ENCODE assay signal across 29 cellular contexts in genomic region chr12:33690562-33690961, GRCh38.
"Had no signal": no experiment of that assay in that cellular context is flagged by ENCODE, and none has a peak within 500 bp of the region (broad histone marks: within the 10 kb centered on the region; RNA-seq: fewer than 3 reads in every experiment).

No MANE protein-coding gene starts in this region.

- H3K4me3 ChIP-seq: stomach, suprapubic skin, testis, thoracic aorta, thyroid gland, tibial artery, tibial nerve, transverse colon, upper lobe of left lung, upper lobe of right lung, uterus, vagina had no signal

- H3K9me3 Mint-ChIP-seq: type B pancreatic cell had no signal

- H3K27ac Mint-ChIP-seq: stimulated activated effector memory CD8-positive, alpha-beta T cell treated with anti-CD3 and anti-CD28 coated beads, Interleukin-12 subunit alpha, Interleukin-12 subunit beta, amount 100 ng/mL, for 72 hours; stimulated activated memory B cell treated with anti-CD40 and anti-IgM and Interleukin-4, amounts not matched to agents 10 μg/mL and 1 μg/mL and 100 μg/mL, for 72 hours; stimulated activated naive B cell treated with anti-CD40 and anti-IgM and Interleukin-4, amounts not matched to agents 10 μg/mL and 1 μg/mL and 100 μg/mL, for 72 hours; stimulated activated naive CD8-positive, alpha-beta T cell treated with anti-CD3 and anti-CD28 coated beads, Interleukin-15, amount 100 ng/mL, for 72 hours; stimulated activated naive CD8-positive, alpha-beta T cell treated with anti-CD3 and anti-CD28 coated beads, Interleukin-15, Interleukin-2, amounts not matched to agents 100 ng/mL and 50 ng/mL, for 24 hours; type B pancreatic cell had no signal

- H3K36me3 Mint-ChIP-seq: stimulated activated effector memory CD8-positive, alpha-beta T cell treated with anti-CD3 and anti-CD28 coated beads, Interleukin-12 subunit alpha, Interleukin-12 subunit beta, amount 100 ng/mL, for 72 hours; stimulated activated memory B cell treated with anti-CD40 and anti-IgM and Interleukin-4, amounts not matched to agents 10 μg/mL and 1 μg/mL and 100 μg/mL, for 72 hours; stimulated activated naive B cell treated with anti-CD40 and anti-IgM and Interleukin-4, amounts not matched to agents 10 μg/mL and 1 μg/mL and 100 μg/mL, for 72 hours; type B pancreatic cell had no signal

- DNase-seq: stimulated activated CD4-positive, alpha-beta T cell treated with anti-CD3 and anti-CD28 coated beads, Interleukin-2, amount 100 ng/mL, for 48 hours; stimulated activated CD4-positive, alpha-beta T cell treated with anti-CD3 and anti-CD28 coated beads, Interleukin-4, amount 100 ng/mL, for 1 hour; stimulated activated CD4-positive, alpha-beta T cell treated with anti-CD3 and anti-CD28 coated beads, Interleukin-4, amount 100 ng/mL, for 24 hours; stimulated activated CD4-positive, alpha-beta T cell treated with anti-CD3 and anti-CD28 coated beads, Interleukin-4, amount 100 ng/mL, for 4 hours; stimulated activated CD8-positive, alpha-beta memory T cell treated with anti-CD3 and anti-CD28 coated beads, Interleukin-4, amount 100 ng/mL, for 48 hours; stimulated activated naive B cell treated with anti-CD40 and anti-IgM and Interleukin-4, amounts not matched to agents 10 μg/mL and 1 μg/mL and 100 μg/mL, for 72 hours; stimulated activated naive CD4-positive, alpha-beta T cell; stimulated activated naive CD4-positive, alpha-beta T cell treated with Interleukin-2 at 50 U/mL for 16 hours; stimulated activated naive CD8-positive, alpha-beta T cell treated with anti-CD3 and anti-CD28 coated beads, Interleukin-15, amount 100 ng/mL, for 72 hours; stimulated activated naive CD8-positive, alpha-beta T cell treated with anti-CD3 and anti-CD28 coated beads, Interleukin-15, Interleukin-2, amounts not matched to agents 100 U/mL and 50 U/mL, for 24 hours; stomach; substantia nigra; testis; thyroid gland; tibial artery; transverse colon; trophoblast cell; upper lobe of left lung; upper lobe of right lung; uterus had no signal

- H3K4me3 Mint-ChIP-seq: stimulated activated effector memory CD8-positive, alpha-beta T cell treated with anti-CD3 and anti-CD28 coated beads, Interleukin-12 subunit alpha, Interleukin-12 subunit beta, amount 100 ng/mL, for 72 hours; stimulated activated memory B cell treated with anti-CD40 and anti-IgM and Interleukin-4, amounts not matched to agents 10 μg/mL and 1 μg/mL and 100 μg/mL, for 72 hours; stimulated activated naive B cell treated with anti-CD40 and anti-IgM and Interleukin-4, amounts not matched to agents 10 μg/mL and 1 μg/mL and 100 μg/mL, for 72 hours; stimulated activated naive CD8-positive, alpha-beta T cell treated with anti-CD3 and anti-CD28 coated beads, Interleukin-15, amount 100 ng/mL, for 72 hours; stimulated activated naive CD8-positive, alpha-beta T cell treated with anti-CD3 and anti-CD28 coated beads, Interleukin-15, Interleukin-2, amounts not matched to agents 100 ng/mL and 50 ng/mL, for 24 hours; type B pancreatic cell had no signal

- ATAC-seq: stimulated activated effector memory CD8-positive, alpha-beta T cell treated with anti-CD3 and anti-CD28 coated beads, Interleukin-12 subunit alpha, Interleukin-12 subunit beta, amount 100 ng/mL, for 72 hours; stimulated activated memory B cell treated with anti-CD40 and anti-IgM and Interleukin-4, amounts not matched to agents 10 μg/mL and 1 μg/mL and 100 μg/mL, for 72 hours; stimulated activated naive B cell treated with anti-CD40 and anti-IgM and Interleukin-4, amounts not matched to agents 10 μg/mL and 1 μg/mL and 100 μg/mL, for 72 hours; stimulated activated naive CD8-positive, alpha-beta T cell treated with anti-CD3 and anti-CD28 coated beads, Interleukin-15, amount 100 ng/mL, for 72 hours; stimulated activated naive CD8-positive, alpha-beta T cell treated with anti-CD3 and anti-CD28 coated beads, Interleukin-15, Interleukin-2, amounts not matched to agents 100 U/mL and 50 U/mL, for 24 hours; upper lobe of right lung had no signal

- H3K36me3 ChIP-seq: stomach, suprapubic skin, thoracic aorta, thyroid gland, tibial artery, tibial nerve, transverse colon, upper lobe of left lung, upper lobe of right lung, uterus, vagina had no signal

- H3K27ac ChIP-seq: stomach, suprapubic skin, testis, thoracic aorta, thyroid gland, tibial artery, tibial nerve, transverse colon, upper lobe of left lung, upper lobe of right lung, uterus, vagina had no signal

- H3K9me3 ChIP-seq: suprapubic skin, testis, thoracic aorta, thyroid gland, tibial artery, tibial nerve, transverse colon, upper lobe of left lung, upper lobe of right lung, uterus, vagina had no signal

- H3K4me1 ChIP-seq: stomach, suprapubic skin, testis, thyroid gland, tibial artery, tibial nerve, transverse colon, upper lobe of left lung, upper lobe of right lung, uterus, vagina had no signal

- FAIRE-seq: urothelium cell line had no signal

- H3K27me3 Mint-ChIP-seq: stimulated activated memory B cell treated with anti-CD40 and anti-IgM and Interleukin-4, amounts not matched to agents 10 μg/mL and 1 μg/mL and 100 μg/mL, for 72 hours; stimulated activated naive B cell treated with anti-CD40 and anti-IgM and Interleukin-4, amounts not matched to agents 10 μg/mL and 1 μg/mL and 100 μg/mL, for 72 hours; stimulated activated naive CD8-positive, alpha-beta T cell treated with anti-CD3 and anti-CD28 coated beads, Interleukin-15, amount 100 ng/mL, for 72 hours; stimulated activated naive CD8-positive, alpha-beta T cell treated with anti-CD3 and anti-CD28 coated beads, Interleukin-15, Interleukin-2, amounts not matched to agents 100 ng/mL and 50 ng/mL, for 24 hours; type B pancreatic cell had no signal

- H3K27me3 ChIP-seq: stomach, suprapubic skin, testis, thyroid gland, tibial artery, tibial nerve, transverse colon, upper lobe of left lung, upper lobe of right lung, uterus, vagina had no signal

- H3K4me1 Mint-ChIP-seq: stimulated activated effector memory CD8-positive, alpha-beta T cell treated with anti-CD3 and anti-CD28 coated beads, Interleukin-12 subunit alpha, Interleukin-12 subunit beta, amount 100 ng/mL, for 72 hours; stimulated activated memory B cell treated with anti-CD40 and anti-IgM and Interleukin-4, amounts not matched to agents 10 μg/mL and 1 μg/mL and 100 μg/mL, for 72 hours; stimulated activated naive B cell treated with anti-CD40 and anti-IgM and Interleukin-4, amounts not matched to agents 10 μg/mL and 1 μg/mL and 100 μg/mL, for 72 hours; stimulated activated naive CD8-positive, alpha-beta T cell treated with anti-CD3 and anti-CD28 coated beads, Interleukin-15, amount 100 ng/mL, for 72 hours had no signal
